22 cellular contexts compared by ENCODE assay signal in the genomic region with DNA sequence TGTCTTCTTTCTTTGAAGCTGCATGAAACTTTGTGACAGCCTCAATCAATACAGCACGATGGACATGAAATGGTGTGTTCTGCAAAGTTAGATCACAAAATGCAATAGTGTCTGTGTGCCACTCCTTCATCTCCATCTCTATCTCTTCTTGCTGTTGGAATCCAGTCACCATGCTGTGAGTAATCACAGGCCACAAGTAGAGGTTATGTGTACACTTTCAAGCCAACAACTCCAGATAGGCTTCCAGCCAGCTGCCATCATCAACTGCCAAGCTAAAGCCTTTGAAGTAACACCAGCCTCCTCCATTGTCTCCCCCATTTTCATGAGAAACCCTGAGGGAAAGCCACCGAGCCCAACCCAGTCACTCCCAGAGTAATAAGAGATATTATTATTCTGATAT.
DNase-seq lines count a peak whose midpoint lies in the region; ATAC-seq, FAIRE-seq and TF ChIP-seq lines count a peak whose summit lies in the region.
"Had no signal": no experiment of that assay in that cellular context is flagged by ENCODE, and none has a peak within 500 bp of the region (broad histone marks: within the 10 kb centered on the region; RNA-seq: fewer than 3 reads in every experiment).

No MANE protein-coding gene starts in this region.

- H3K4me3 ChIP-seq in astrocyte (ENCODE audit: insufficient read depth, low read depth, low read length) (no peak overlapping the region), right cardiac atrium (ENCODE audit: low read length) (no peak overlapping the region)
- H3K4me3 ChIP-seq: colonic mucosa, PC-9 had no signal

- ATAC-seq in right cardiac atrium: peak; percentile 48 to 59
- no peak for ATAC-seq in HG02763 (IDR thresholded peaks at IDR 0.05; ENCODE audit: unreplicated experiment)
- ATAC-seq: sciatic nerve had no signal

- H3K36me3 Mint-ChIP-seq in astrocyte (ENCODE audit: low read depth, unreplicated experiment): no peaks in the 10 kb centered on the region
- H3K36me3 Mint-ChIP-seq: CD4-positive, CD25-positive, alpha-beta regulatory T cell; IgD-negative memory B cell had no signal

- H3K4me1 ChIP-seq in astrocyte (ENCODE audit: insufficient read depth, low read length) (peaks cover 6% of the 10 kb centered on the region), right cardiac atrium (ENCODE audit: control insufficient read depth, insufficient read depth, low read length) (no peaks in the 10 kb centered on the region)
- H3K4me1 ChIP-seq: colonic mucosa had no signal

- H4K20me1 ChIP-seq in astrocyte (ENCODE audit: insufficient read depth, low read length): no peaks in the 10 kb centered on the region

- H3K27me3 Mint-ChIP-seq in astrocyte (ENCODE audit: low read depth, unreplicated experiment): no peaks in the 10 kb centered on the region
- H3K27me3 Mint-ChIP-seq: activated CD4-positive, alpha-beta T cell treated with anti-CD3 and anti-CD28 coated beads, Interleukin-2, amount 10 ng/mL, durations not matched to agents 7 days and 5 days; CD4-positive, CD25-positive, alpha-beta regulatory T cell had no signal

- TF ChIP-seq CTCF in astrocyte (IDR thresholded peaks at IDR 0.05; ENCODE audit: insufficient read depth, low read depth, low read length): no peak

- no peak overlapping the region for H3K4me2 ChIP-seq in astrocyte (ENCODE audit: low read length)
- H3K4me2 ChIP-seq: PC-9, SK-N-SH had no signal

- FAIRE-seq in astrocyte (lab: Jason Lieb, UNC): no peak

- DNase-seq in DMS 273 (lab: John Stamatoyannopoulos, UW; ENCODE audit: unreplicated experiment): peak; percentile 61
- peak; percentile 99 for DNase-seq in NCI-H146 treated with DMSO at 0.1 percent for 48 hours (lab: John Stamatoyannopoulos, UW; ENCODE audit: unreplicated experiment)
- DNase-seq in astrocyte (ENCODE audit: low read depth): peak; percentile 1
- DNase-seq in right cardiac atrium: peak; percentile 42 to 57 (median 55)
- no peak for DNase-seq in activated naive CD4-positive, alpha-beta T cell treated with anti-CD3 and anti-CD28 coated beads, Interleukin-2, amount 50 U/mL, for 16 hours
- no peak for DNase-seq in NCI-H2227 treated with DMSO at 0.1 percent for 48 hours (lab: John Stamatoyannopoulos, UW)
- no peak for DNase-seq in head of caudate nucleus
- DNase-seq: activated CD4-positive, alpha-beta T cell treated with anti-CD3 and anti-CD28 coated beads, Interleukin-2, amount 10 ng/mL, durations not matched to agents 7 days and 5 days; activated gamma-delta T cell; CD4-positive, CD25-positive, alpha-beta regulatory T cell; colonic mucosa; DMS79; foreskin fibroblast; MM.1S; NCI-H2081; NCI-H526 treated with DMSO at 0.1 percent for 48 hours; occipital lobe; PC-9; SK-N-SH had no signal

- intact Hi-C loops in right cardiac atrium (cut with DNase I): no loop called here
- intact Hi-C loops in head of caudate nucleus (cut with DNase I): no loop called here

- peaks cover 1% of the 10 kb centered on the region for H3K4me1 Mint-ChIP-seq in astrocyte (ENCODE audit: low read depth, unreplicated experiment)
- H3K4me1 Mint-ChIP-seq: activated CD4-positive, alpha-beta T cell treated with anti-CD3 and anti-CD28 coated beads, Interleukin-2, amount 10 ng/mL, durations not matched to agents 7 days and 5 days; CD4-positive, CD25-positive, alpha-beta regulatory T cell; IgD-negative memory B cell had no signal

- H3K9me3 ChIP-seq in astrocyte (ENCODE audit: insufficient read depth, low read depth, low read length) (no peaks in the 10 kb centered on the region), right cardiac atrium (ENCODE audit: control insufficient read depth, low read length) (no peaks in the 10 kb centered on the region)
- H3K9me3 ChIP-seq: colonic mucosa, SK-N-SH had no signal

- H3K4me3 Mint-ChIP-seq in astrocyte (ENCODE audit: unreplicated experiment): no peak overlapping the region
- H3K4me3 Mint-ChIP-seq: activated CD4-positive, alpha-beta T cell treated with anti-CD3 and anti-CD28 coated beads, Interleukin-2, amount 10 ng/mL, durations not matched to agents 7 days and 5 days; CD4-positive, CD25-positive, alpha-beta regulatory T cell; IgD-negative memory B cell had no signal

- no peak overlapping the region for H2AFZ ChIP-seq in astrocyte (ENCODE audit: low read depth, low read length)
- H2AFZ ChIP-seq: PC-9 had no signal

- H3K79me2 ChIP-seq in astrocyte (ENCODE audit: insufficient read depth, low read length): no peaks in the 10 kb centered on the region

- no peaks in the 10 kb centered on the region for H3K9me3 Mint-ChIP-seq in astrocyte (ENCODE audit: unreplicated experiment)
- H3K9me3 Mint-ChIP-seq: activated CD4-positive, alpha-beta T cell treated with anti-CD3 and anti-CD28 coated beads, Interleukin-2, amount 10 ng/mL, durations not matched to agents 7 days and 5 days had no signal

- no peak overlapping the region for H3K9ac ChIP-seq in astrocyte (ENCODE audit: low read length)
- H3K9ac ChIP-seq: SK-N-SH had no signal

- H3K27me3 ChIP-seq in astrocyte (ENCODE audit: insufficient read depth, low read length) (no peaks in the 10 kb centered on the region), right cardiac atrium (ENCODE audit: control insufficient read depth, insufficient read depth) (no peaks in the 10 kb centered on the region)
- H3K27me3 ChIP-seq: colonic mucosa had no signal

- no peak overlapping the region for H3K27ac ChIP-seq in astrocyte (ENCODE audit: low read depth, low read length)
- H3K27ac ChIP-seq in right cardiac atrium (ENCODE audit: low read length): no peak overlapping the region
- H3K27ac ChIP-seq: colonic mucosa, PC-9 had no signal

- 51% methylated on average over 2 of the region's 2 CpGs for WGBS in right cardiac atrium

- no peaks in the 10 kb centered on the region for H3K36me3 ChIP-seq in astrocyte (ENCODE audit: insufficient read depth, low read length)
- H3K36me3 ChIP-seq: colonic mucosa had no signal

- H3K27ac Mint-ChIP-seq in astrocyte (ENCODE audit: unreplicated experiment): no peak overlapping the region
- H3K27ac Mint-ChIP-seq: activated CD4-positive, alpha-beta T cell treated with anti-CD3 and anti-CD28 coated beads, Interleukin-2, amount 10 ng/mL, durations not matched to agents 7 days and 5 days; CD4-positive, CD25-positive, alpha-beta regulatory T cell; IgD-negative memory B cell had no signal

Comparison
In these comparisons a context has a peak if more than half of its experiments do, and no peak if none do; other contexts are left out.
1. DNase-seq: peak in DMS 273 (single experiment), NCI-H146 treated with DMSO at 0.1 percent for 48 hours (single experiment), astrocyte (single experiment) and right cardiac atrium (3 of 3); none in activated naive CD4-positive, alpha-beta T cell treated with anti-CD3 and anti-CD28 coated beads, Interleukin-2, amount 50 U/mL, for 16 hours (single experiment), NCI-H2227 treated with DMSO at 0.1 percent for 48 hours (single experiment) and head of caudate nucleus (0 of 42).